Comparison of ENCODE assay signal across 20 cellular contexts in the genomic region with DNA sequence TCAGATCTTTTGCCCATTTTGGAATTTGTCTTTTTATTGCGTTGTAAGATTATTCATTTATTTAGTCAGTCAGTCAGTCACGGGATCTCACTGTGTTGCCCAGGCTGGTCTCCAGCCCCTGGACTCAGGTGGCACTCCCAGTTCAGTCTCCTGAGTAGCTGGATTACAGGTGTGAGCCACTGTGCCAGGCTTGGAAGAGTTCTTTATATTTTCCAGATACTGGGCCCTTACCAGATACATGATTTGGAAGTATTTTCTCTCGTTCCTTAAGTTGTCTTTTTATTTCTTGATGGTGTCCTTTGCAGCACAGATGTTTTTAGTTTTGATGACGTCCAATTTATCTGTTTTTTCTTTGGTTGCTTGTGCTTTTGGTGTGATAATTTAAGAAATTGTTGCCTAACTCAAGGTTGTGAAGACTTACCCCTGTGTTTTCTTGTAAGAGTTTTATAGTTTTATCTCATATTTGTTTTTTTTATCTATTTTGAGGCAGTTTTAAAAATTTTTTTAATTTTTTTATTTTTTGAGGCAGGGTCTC.
DNase-seq lines count a peak whose midpoint lies in the region; ATAC-seq, FAIRE-seq and TF ChIP-seq lines count a peak whose summit lies in the region.
"Had no signal": no experiment of that assay in that cellular context is flagged by ENCODE, and none has a peak within 500 bp of the region (broad histone marks: within the 10 kb centered on the region; RNA-seq: fewer than 3 reads in every experiment).

No MANE protein-coding gene starts in this region.

- H3K4me3 ChIP-seq in K562 (no peak overlapping the region), vagina (no peak overlapping the region), mesendoderm (ENCODE audit: low read length) (no peak overlapping the region)
- H3K4me3 ChIP-seq: BLaER1, SJSA1 had no signal

- H3K36me3 ChIP-seq in K562 (ENCODE audit: control insufficient read depth, insufficient read depth, low read length) (no peaks in the 10 kb centered on the region), vagina (no peaks in the 10 kb centered on the region), mesendoderm (ENCODE audit: control insufficient read depth, insufficient read depth, low read length) (no peaks in the 10 kb centered on the region)

- H3K27ac ChIP-seq in K562 (ENCODE audit: extremely low read depth, low read depth, low read length): no peak overlapping the region
- peak overlapping the region; percentile 54 for H3K27ac ChIP-seq in vagina
- no peak overlapping the region for H3K27ac ChIP-seq in mesendoderm (ENCODE audit: low read depth, low read length)
- H3K27ac ChIP-seq: BLaER1, KMS-11, RWPE1, SJSA1 had no signal

- H4K8ac ChIP-seq in mesendoderm (ENCODE audit: low read depth, low read length): no peak overlapping the region

- DNase-seq in HFFc6 (no peak), K562 (ENCODE audit: extremely low read depth in 1 of 4, low spot score in 3 of 4) (no peak), memory B cell (ENCODE audit: low spot score in 2 of 2) (no peak), vagina (ENCODE audit: extremely low spot score in 2 of 2) (no peak), endothelial cell (ENCODE audit: low spot score) (no peak), mesendoderm (no peak)
- DNase-seq: ACHN; CD8-positive, alpha-beta T cell; NCI-H1048; NCI-H1436 treated with DMSO at 0.1 percent for 48 hours; NCI-H2029 treated with DMSO at 0.1 percent for 48 hours; NCI-H2171 treated with DMSO at 0.1 percent for 48 hours; NCI-H446 treated with DMSO at 0.1 percent for 48 hours; NCI-H748 treated with DMSO at 0.1 percent for 48 hours had no signal

- no peak for FAIRE-seq in K562 (lab: Jason Lieb, UNC)
- FAIRE-seq: GM19239 had no signal

- ATAC-seq in K562: no peak
- no peak for ATAC-seq in memory B cell (ENCODE audit: low read depth)
- ATAC-seq in GM19463 (IDR thresholded peaks at IDR 0.05; ENCODE audit: unreplicated experiment): no peak
- ATAC-seq: CD8-positive, alpha-beta T cell had no signal

- peaks cover 96% of the 10 kb centered on the region for H3K79me2 ChIP-seq in K562 (ENCODE audit: control insufficient read depth, insufficient read depth, low read length)
- H3K79me2 ChIP-seq in mesendoderm (ENCODE audit: control insufficient read depth, insufficient read depth, low read length): peaks cover 74% of the 10 kb centered on the region

- H2AK5ac ChIP-seq in mesendoderm (ENCODE audit: low read length): no peak overlapping the region

- no peaks in the 10 kb centered on the region for H3K9me1 ChIP-seq in K562 (ENCODE audit: control insufficient read depth, insufficient read depth, low read length)

- in situ Hi-C loops in K562 (cut with MboI): no loop called here

- H3K4me2 ChIP-seq in K562 (ENCODE audit: insufficient read depth, low read length) (no peak overlapping the region), mesendoderm (ENCODE audit: low read length) (no peak overlapping the region)
- H3K4me2 ChIP-seq: BLaER1, KMS-11 had no signal

- no peak overlapping the region for H2BK5ac ChIP-seq in mesendoderm (ENCODE audit: low read length)

- peaks cover 14% of the 10 kb centered on the region for H3K79me1 ChIP-seq in mesendoderm (ENCODE audit: low read length)

- H3K4me1 ChIP-seq in K562 (replicated peaks in 1 of 2; ENCODE audit: control insufficient read depth in 2 of 2, insufficient read depth in 2 of 2, low read length in 2 of 2) (peaks cover 23 to 28% of the 10 kb centered on the region in 2 experiments), vagina (peaks cover 40% of the 10 kb centered on the region), mesendoderm (ENCODE audit: control insufficient read depth, low read depth, low read length) (peaks cover 4% of the 10 kb centered on the region)

- H4K20me1 ChIP-seq in K562 (replicated peaks; ENCODE audit: control insufficient read depth, insufficient read depth, low read length): peaks cover 11% of the 10 kb centered on the region

- H4K5ac ChIP-seq in mesendoderm (ENCODE audit: low read length): no peak overlapping the region

- no peak for TF ChIP-seq EP300 in K562 (IDR thresholded peaks at IDR 0.05; ENCODE audit: low read length)

- no TSS peak for BruUV-seq in K562 (replicated peaks; lab: Mats Ljungman, UMichigan)

- no peak overlapping the region for H3K23ac ChIP-seq in mesendoderm (ENCODE audit: low read length)

- no peak overlapping the region for H3K9ac ChIP-seq in K562 (ENCODE audit: insufficient read depth in 1 of 2, low read depth in 2 of 2, low read length in 2 of 2)
- no peak overlapping the region for H3K9ac ChIP-seq in mesendoderm (ENCODE audit: low read length)
- H3K9ac ChIP-seq: BLaER1, KMS-11 had no signal

- TF ChIP-seq POLR2A in K562 (conservative IDR thresholded peaks at IDR 0.05) (no peak), vagina (IDR thresholded peaks at IDR 0.05) (no peak)

- H3K9me3 ChIP-seq in K562 (replicated peaks; ENCODE audit: control insufficient read depth, insufficient read depth, low read depth, low read length) (no peaks in the 10 kb centered on the region), vagina (no peaks in the 10 kb centered on the region)
- H3K9me3 ChIP-seq: BLaER1, SJSA1 had no signal

- H3K4ac ChIP-seq in mesendoderm (ENCODE audit: low read depth, low read length): no peak overlapping the region

- no peak overlapping the region for H2BK15ac ChIP-seq in mesendoderm (replicated peaks; ENCODE audit: low read depth)

- H3K27ac Mint-ChIP-seq in HFFc6 (peak overlapping the region; percentile 87), memory B cell (peak overlapping the region; percentile 31), endothelial cell (ENCODE audit: unreplicated experiment) (no peak overlapping the region)
- H3K27ac Mint-ChIP-seq: CD8-positive, alpha-beta T cell had no signal

- H3K9me3 Mint-ChIP-seq in HFFc6 (no peaks in the 10 kb centered on the region), memory B cell (peaks cover 1% of the 10 kb centered on the region), endothelial cell (ENCODE audit: unreplicated experiment) (no peaks in the 10 kb centered on the region)
- H3K9me3 Mint-ChIP-seq: CD8-positive, alpha-beta T cell had no signal

- CTCF ChIA-PET in K562 (lab: Yijun Ruan, JAX; ENCODE audit: low intra/inter-chr PET ratio): no interaction called here

- no peak for TF ChIP-seq RAD21 in K562 (CRISPR knock-in tag; conservative IDR thresholded peaks at IDR 0.05 in 1 of 2, IDR thresholded peaks at IDR 0.05 in 1 of 2)

- H3K4me3 Mint-ChIP-seq in HFFc6 (peak overlapping the region; percentile 72), memory B cell (no peak overlapping the region), endothelial cell (ENCODE audit: unreplicated experiment) (no peak overlapping the region)
- H3K4me3 Mint-ChIP-seq: CD8-positive, alpha-beta T cell had no signal

- H3K56ac ChIP-seq in mesendoderm (ENCODE audit: low read length): no peak overlapping the region

- WGBS in K562 (ENCODE audit: insufficient coverage, low coverage, missing lambda C conversion rate): 77% methylated on average over 4 of the region's 4 CpGs
- WGBS in mesendoderm (ENCODE audit: extremely low coverage, insufficient coverage, low lambda C conversion rate): no CpG with 5 or more reads among the region's 4 CpGs

- H3K36me3 Mint-ChIP-seq in HFFc6 (ENCODE audit: low read depth): peaks cover 11% of the 10 kb centered on the region; the same call in 1 of the 2 replicates
- peaks cover 19% of the 10 kb centered on the region for H3K36me3 Mint-ChIP-seq in memory B cell
- no peaks in the 10 kb centered on the region for H3K36me3 Mint-ChIP-seq in endothelial cell (ENCODE audit: low read depth, unreplicated experiment)

- H2BK120ac ChIP-seq in mesendoderm (ENCODE audit: low read depth, low read length): no peak overlapping the region

- H3K4me1 Mint-ChIP-seq in HFFc6 (ENCODE audit: low read depth) (peaks cover 48% of the 10 kb centered on the region), memory B cell (peaks cover 45% of the 10 kb centered on the region), endothelial cell (ENCODE audit: unreplicated experiment) (peaks cover 16% of the 10 kb centered on the region)

- no peaks in the 10 kb centered on the region; the same call in none of the 2 replicates for H3K27me3 Mint-ChIP-seq in HFFc6 (ENCODE audit: insufficient read depth)
- H3K27me3 Mint-ChIP-seq in memory B cell: no peaks in the 10 kb centered on the region
- H3K27me3 Mint-ChIP-seq in endothelial cell (ENCODE audit: unreplicated experiment): peaks cover 2% of the 10 kb centered on the region

- intact Hi-C loops in K562 (cut with micrococcal nuclease): no loop called here
- intact Hi-C loops in vagina (cut with DNase I): no loop called here

- H3K27me3 ChIP-seq in K562 (ENCODE audit: control insufficient read depth in 2 of 2, insufficient read depth in 2 of 2, low read length in 2 of 2) (no peaks in the 10 kb centered on the region), vagina (no peaks in the 10 kb centered on the region), mesendoderm (ENCODE audit: insufficient read depth, low read length, poor library complexity) (no peaks in the 10 kb centered on the region)
- H3K27me3 ChIP-seq: BLaER1, SJSA1 had no signal

- H3K18ac ChIP-seq in mesendoderm (ENCODE audit: low read length): no peak overlapping the region

- no peak overlapping the region for H2AFZ ChIP-seq in K562 (ENCODE audit: low read depth, low read length)

- no peak for TF ChIP-seq CTCF in HFFc6 (IDR thresholded peaks at IDR 0.05)
- TF ChIP-seq CTCF in K562 (IDR thresholded peaks at IDR 0.05 in 2 of 3, conservative IDR thresholded peaks at IDR 0.05 in 1 of 3; ENCODE audit: insufficient read depth in 2 of 3, low read depth in 1 of 3, low read length in 3 of 3): no peak
- no peak for TF ChIP-seq CTCF in vagina (IDR thresholded peaks at IDR 0.05)
- no peak for TF ChIP-seq CTCF in endothelial cell (IDR thresholded peaks at IDR 0.05; ENCODE audit: unreplicated experiment)

- POLR2A ChIA-PET in K562 (lab: Yijun Ruan, JAX): interaction anchor here (0.6 to 0.7 kb wide), 3 partner anchors 10 to 54 kb away, joined by 3 read pairs; no protein-coding TSS in a partner anchor

TF ChIP-seq in K562, 482 proteins besides CTCF, POLR2A, EP300 and RAD21 (continues in another document):
- TF ChIP-seq, protein P1, sequence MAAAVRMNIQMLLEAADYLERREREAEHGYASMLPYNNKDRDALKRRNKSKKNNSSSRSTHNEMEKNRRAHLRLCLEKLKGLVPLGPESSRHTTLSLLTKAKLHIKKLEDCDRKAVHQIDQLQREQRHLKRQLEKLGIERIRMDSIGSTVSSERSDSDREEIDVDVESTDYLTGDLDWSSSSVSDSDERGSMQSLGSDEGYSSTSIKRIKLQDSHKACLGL (CRISPR knock-in tag; IDR thresholded peaks at IDR 0.05; ENCODE audit: borderline replicate concordance, poor library complexity, severe bottlenecking): no peak
- TF ChIP-seq PHTF2 (CRISPR knock-in tag; IDR thresholded peaks at IDR 0.05): no peak
- no peak for TF ChIP-seq PYGO2 (tag; IDR thresholded peaks at IDR 0.05)
- TF ChIP-seq SAP30 (IDR thresholded peaks at IDR 0.05; ENCODE audit: borderline replicate concordance, insufficient read depth, low read depth, low read length, poor library complexity, severe bottlenecking): no peak
- no peak for TF ChIP-seq ZNF324 (CRISPR knock-in tag; IDR thresholded peaks at IDR 0.05)
- TF ChIP-seq CBX3 (IDR thresholded peaks at IDR 0.05; ENCODE audit: borderline replicate concordance in 1 of 2, low read length in 2 of 2): 0 out of 3 replicates have a peak, but pooled peaks of 1 of the 2 experiments have one; percentile 4
- TF ChIP-seq NFATC3 (IDR thresholded peaks at IDR 0.05): no peak
- peak; percentile 67 for TF ChIP-seq ZNF121 (CRISPR knock-in tag; conservative IDR thresholded peaks at IDR 0.05)
